Comparison of ENCODE assay signal across 22 cellular contexts in the genomic region with DNA sequence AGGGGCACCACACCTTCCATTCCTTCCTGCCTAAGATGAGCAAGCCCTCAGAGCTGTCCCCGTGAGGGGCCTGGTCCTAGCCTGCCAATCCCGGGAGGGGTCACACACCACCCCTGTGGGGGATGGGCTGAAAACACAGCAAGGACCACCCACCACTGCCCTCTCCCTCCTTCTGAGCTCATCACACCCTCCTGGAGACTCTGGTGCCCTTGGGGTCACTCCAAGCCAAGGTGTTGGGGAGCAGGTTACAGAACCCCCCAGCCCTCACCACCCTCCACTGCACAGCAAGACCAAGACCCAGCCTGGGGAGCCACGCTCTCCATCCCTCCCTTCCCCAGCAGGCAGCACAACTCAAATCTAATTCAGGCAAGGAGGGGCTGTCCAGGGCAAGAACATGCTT.
"Had no signal": no experiment of that assay in that cellular context is flagged by ENCODE, and none has a peak within 500 bp of the region (broad histone marks: within the 10 kb centered on the region; RNA-seq: fewer than 3 reads in every experiment).

No MANE protein-coding gene starts in this region.

- H3K27me3 ChIP-seq: brain microvascular endothelial cell, neural progenitor cell, right lobe of liver, upper lobe of right lung had no signal

- H3K36me3 ChIP-seq: adrenal gland, brain microvascular endothelial cell, esophagus squamous epithelium, heart right ventricle, left ventricle myocardium inferior, neural progenitor cell, right lobe of liver, suprapubic skin, tibial artery, upper lobe of right lung had no signal

- ATAC-seq: activated T-cell treated with anti-CD3 and anti-CD28 coated beads, Interleukin-2, amount 50 U/mL, for 72 hours; heart right ventricle; natural killer cell; upper lobe of right lung had no signal

- DNase-seq: activated CD4-positive, alpha-beta T cell treated with anti-CD3 and anti-CD28 coated beads for 4 hours; activated CD4-positive, alpha-beta T cell treated with anti-CD3 and anti-CD28 coated beads, Interleukin-2, amount 50 U/mL, for 4 hours; activated naive CD4-positive, alpha-beta T cell; activated naive CD8-positive, alpha-beta T cell treated with anti-CD3 and anti-CD28 coated beads for 36 hours; activated T-cell treated with anti-CD3 and anti-CD28 coated beads for 4 hours; activated T-cell treated with anti-CD3 and anti-CD28 coated beads, Interleukin-2, amount 50 U/mL, for 72 hours; adrenal gland; brain microvascular endothelial cell; caudate nucleus; esophagus squamous epithelium; foreskin melanocyte; heart right ventricle; left ventricle myocardium inferior; mesendoderm; natural killer cell; stimulated activated CD4-positive, alpha-beta T cell treated with anti-CD3 and anti-CD28 coated beads, Interleukin-2, amount 100 ng/mL, for 48 hours; upper lobe of right lung had no signal

- H3K4me3 ChIP-seq: adrenal gland, esophagus squamous epithelium, heart right ventricle, left ventricle myocardium inferior, lung, neural progenitor cell, right lobe of liver, suprapubic skin, tibial artery, upper lobe of right lung had no signal
